In genomic region chr1:157136133-157136532, GRCh38 we compare ENCODE assay signal across 13 cellular contexts. TPM values are rescaled to one million over a fixed set of nuclear protein-coding genes. Genes with fewer than 3 reads are reported as not detected.
DNase-seq lines count a peak whose midpoint lies in the region; ATAC-seq and TF ChIP-seq lines count a peak whose summit lies in the region.
"Had no signal": no experiment of that assay in that cellular context is flagged by ENCODE, and none has a peak within 500 bp of the region (broad histone marks: within the 10 kb centered on the region; RNA-seq: fewer than 3 reads in every experiment).

No MANE protein-coding gene starts in this region.

- H3K9me3 Mint-ChIP-seq in activated CD4-positive, alpha-beta T cell treated with anti-CD3 and anti-CD28 coated beads, Interleukin-2, amount 10 ng/mL, durations not matched to agents 7 days and 5 days = no peaks in the 10 kb centered on the region
- no peaks in the 10 kb centered on the region for H3K9me3 Mint-ChIP-seq in stimulated activated naive B cell treated with anti-CD40 and anti-IgM and Interleukin-4, amounts not matched to agents 10 μg/mL and 1 μg/mL and 100 μg/mL, for 72 hours

- no peaks in the 10 kb centered on the region for H3K27me3 Mint-ChIP-seq in activated CD4-positive, alpha-beta T cell treated with anti-CD3 and anti-CD28 coated beads, Interleukin-2, amount 10 ng/mL, durations not matched to agents 7 days and 5 days
- no peaks in the 10 kb centered on the region for H3K27me3 Mint-ChIP-seq in T-helper 17 cell
- H3K27me3 Mint-ChIP-seq in stimulated activated naive B cell treated with anti-CD40 and anti-IgM and Interleukin-4, amounts not matched to agents 10 μg/mL and 1 μg/mL and 100 μg/mL, for 72 hours = no peaks in the 10 kb centered on the region

- peak overlapping the region; percentile 94 for H3K4me3 Mint-ChIP-seq in activated CD4-positive, alpha-beta T cell treated with anti-CD3 and anti-CD28 coated beads, Interleukin-2, amount 10 ng/mL, durations not matched to agents 7 days and 5 days
- H3K4me3 Mint-ChIP-seq in T-helper 17 cell = peak overlapping the region; percentile 96
- peak overlapping the region; percentile 97 to 99 for H3K4me3 Mint-ChIP-seq in stimulated activated naive B cell treated with anti-CD40 and anti-IgM and Interleukin-4, amounts not matched to agents 10 μg/mL and 1 μg/mL and 100 μg/mL, for 72 hours

- no peaks in the 10 kb centered on the region for H3K9me3 ChIP-seq in T-helper 17 cell (ENCODE audit: control insufficient read depth, low read length, poor library complexity, severe bottlenecking)
- H3K9me3 ChIP-seq: BE2C had no signal

- H3K27ac Mint-ChIP-seq in activated CD4-positive, alpha-beta T cell treated with anti-CD3 and anti-CD28 coated beads, Interleukin-2, amount 10 ng/mL, durations not matched to agents 7 days and 5 days = peak overlapping the region; percentile 78
- H3K27ac Mint-ChIP-seq in T-helper 17 cell = peak overlapping the region; percentile 97
- no peak overlapping the region for H3K27ac Mint-ChIP-seq in stimulated activated naive B cell treated with anti-CD40 and anti-IgM and Interleukin-4, amounts not matched to agents 10 μg/mL and 1 μg/mL and 100 μg/mL, for 72 hours

- H3K4me3 ChIP-seq in fibroblast of the aortic adventitia (ENCODE audit: low read depth, low read length) = peak overlapping the region; percentile 84

- CTCF ChIA-PET in activated CD4-positive, alpha-beta T cell treated with anti-CD3 and anti-CD28 coated beads, Interleukin-2, amount 10 ng/mL, durations not matched to agents 7 days and 5 days (lab: Charles Lee) = interaction anchor here (0.7 to 4.9 kb wide), 6 partner anchors 9 to 105 kb away, joined by 3 to 18 read pairs (median 3); no protein-coding TSS in a partner anchor

- H3K4me1 Mint-ChIP-seq in activated CD4-positive, alpha-beta T cell treated with anti-CD3 and anti-CD28 coated beads, Interleukin-2, amount 10 ng/mL, durations not matched to agents 7 days and 5 days = peaks cover 73% of the 10 kb centered on the region
- H3K4me1 Mint-ChIP-seq in T-helper 17 cell = peaks cover 72% of the 10 kb centered on the region
- peaks cover 39 to 65% of the 10 kb centered on the region in 2 donors for H3K4me1 Mint-ChIP-seq in stimulated activated naive B cell treated with anti-CD40 and anti-IgM and Interleukin-4, amounts not matched to agents 10 μg/mL and 1 μg/mL and 100 μg/mL, for 72 hours

- no peak for DNase-seq in activated CD4-positive, alpha-beta T cell treated with anti-CD3 and anti-CD28 coated beads, Interleukin-2, amount 10 ng/mL, durations not matched to agents 7 days and 5 days
- DNase-seq in activated CD4-positive, alpha-beta T cell treated with anti-CD3 and anti-CD28 coated beads, Interleukin-2, amount 50 U/mL, for 48 hours = no peak
- no peak for DNase-seq in T-helper 17 cell
- no peak for DNase-seq in fibroblast of the aortic adventitia (ENCODE audit: low read depth)
- DNase-seq in stimulated activated naive B cell treated with anti-CD40 and anti-IgM and Interleukin-4, amounts not matched to agents 10 μg/mL and 1 μg/mL and 100 μg/mL, for 72 hours = no peak
- no peak for DNase-seq in left lobe of liver (ENCODE audit: low spot score)
- DNase-seq: activated CD8-positive, alpha-beta memory T cell treated with anti-CD3 and anti-CD28 coated beads, Interleukin-2, amount 50 U/mL, for 4 hours; BE2C; substantia nigra had no signal

- POLR2A ChIA-PET in activated CD4-positive, alpha-beta T cell treated with anti-CD3 and anti-CD28 coated beads, Interleukin-2, amount 10 ng/mL, durations not matched to agents 7 days and 5 days (lab: Charles Lee) = no interaction called here

- ATAC-seq in T-helper 17 cell (no peak), left lobe of liver (no peak), HG02884 (IDR thresholded peaks at IDR 0.05; ENCODE audit: unreplicated experiment) (no peak)
- no peak for ATAC-seq in stimulated activated naive B cell treated with anti-CD40 and anti-IgM and Interleukin-4, amounts not matched to agents 10 μg/mL and 1 μg/mL and 100 μg/mL, for 72 hours (replicated peaks)
- ATAC-seq in activated CD4-positive, CD25-positive, alpha-beta regulatory T cell treated with anti-CD3 and anti-CD28 coated beads, Interleukin-2, amount 50 U/mL, for 24 hours = no peak

- no peak for TF ChIP-seq CTCF in fibroblast of the aortic adventitia (IDR thresholded peaks at IDR 0.05; ENCODE audit: insufficient read depth, low read length)

- peaks cover 56% of the 10 kb centered on the region for H3K36me3 Mint-ChIP-seq in activated CD4-positive, alpha-beta T cell treated with anti-CD3 and anti-CD28 coated beads, Interleukin-2, amount 10 ng/mL, durations not matched to agents 7 days and 5 days (ENCODE audit: low read depth)
- peaks cover 15% of the 10 kb centered on the region for H3K36me3 Mint-ChIP-seq in T-helper 17 cell (ENCODE audit: low read depth)
- H3K36me3 Mint-ChIP-seq in stimulated activated naive B cell treated with anti-CD40 and anti-IgM and Interleukin-4, amounts not matched to agents 10 μg/mL and 1 μg/mL and 100 μg/mL, for 72 hours = peaks cover 49 to 63% of the 10 kb centered on the region in 2 donors

RNA-seq across cellular contexts. Expression of gene ETV3, which starts 2.1 kb away (rescaled TPM):
- total RNA-seq in activated CD4-positive, alpha-beta T cell treated with anti-CD3 and anti-CD28 coated beads, Interleukin-2, amount 10 ng/mL, durations not matched to agents 7 days and 5 days = 10 to 100 TPM; 33.3 to 37.5 TPM
- 10 to 100 TPM; 74.0 to 78.2 TPM for total RNA-seq in T-helper 17 cell
- 10.9 and 17.0 TPM in 2 replicates for total RNA-seq in fibroblast of the aortic adventitia (ENCODE audit: low replicate concordance)
- total RNA-seq in left lobe of liver = 6.0 TPM

RNA-seq across cellular contexts. Expression of gene ETV3L, which starts 36.5 kb away (rescaled TPM):
- not detected for total RNA-seq in activated CD4-positive, alpha-beta T cell treated with anti-CD3 and anti-CD28 coated beads, Interleukin-2, amount 10 ng/mL, durations not matched to agents 7 days and 5 days
- total RNA-seq in T-helper 17 cell (under 1 TPM in 1 of 2 donors, not detected in 1; 0.15 TPM), fibroblast of the aortic adventitia (ENCODE audit: low replicate concordance) (not detected in 2 replicates), left lobe of liver (not detected)
- total RNA-seq: fibroblast of villous mesenchyme, pulmonary artery endothelial cell had no signal
